ENCODE assay signal across 28 cellular contexts in genomic region chr14:61376314-61376713, GRCh38. TPM values are rescaled to one million over a fixed set of nuclear protein-coding genes. Genes with fewer than 3 reads are reported as not detected.
DNase-seq lines count a peak whose midpoint lies in the region; ATAC-seq and TF ChIP-seq lines count a peak whose summit lies in the region.
"Had no signal": no experiment of that assay in that cellular context is flagged by ENCODE, and none has a peak within 500 bp of the region (broad histone marks: within the 10 kb centered on the region; RNA-seq: fewer than 3 reads in every experiment).

No MANE protein-coding gene starts in this region.

- no peak for TF ChIP-seq EP300 in stomach (IDR thresholded peaks at IDR 0.05)

- H3K4me3 Mint-ChIP-seq in activated T-cell treated with anti-CD3 and anti-CD28 coated beads, Interleukin-2, amount 50 U/mL, for 4 hours: peak overlapping the region; percentile 22
- H3K4me3 Mint-ChIP-seq in IgD-negative memory B cell: no peak overlapping the region
- no peak overlapping the region for H3K4me3 Mint-ChIP-seq in activated naive CD8-positive, alpha-beta T cell treated with anti-CD3 and anti-CD28 coated beads for 36 hours
- H3K4me3 Mint-ChIP-seq in natural killer cell treated with Interleukin-12 subunit alpha and Interleukin-12 subunit beta and Interleukin-15 and Interleukin-18, amount 100 ng/mL, for 72 hours: peak overlapping the region; percentile 11
- H3K4me3 Mint-ChIP-seq: activated B cell treated with CpG ODN at 0.5 μM for 24 hours; dendritic cell treated with granulocyte-macrophage colony-stimulating factor and Interleukin-4, amounts not matched to agents 40 ng/mL and 50 ng/mL, for 4 days; H9 had no signal

- no peak for DNase-seq in activated T-cell treated with anti-CD3 and anti-CD28 coated beads, Interleukin-2, amount 50 U/mL, for 4 hours
- no peak for DNase-seq in activated T-cell treated with anti-CD3 and anti-CD28 coated beads, Interleukin-2, amount 50 U/mL, for 48 hours
- DNase-seq in activated naive CD8-positive, alpha-beta T cell treated with anti-CD3 and anti-CD28 coated beads for 36 hours: no peak
- DNase-seq in natural killer cell treated with Interleukin-12 subunit alpha and Interleukin-12 subunit beta and Interleukin-15 and Interleukin-18, amount 100 ng/mL, for 72 hours (ENCODE audit: low spot score): no peak
- DNase-seq in AG20443 (ENCODE audit: low spot score) (no peak), stomach (no peak)
- DNase-seq: activated B cell treated with CpG ODN at 0.5 μM for 24 hours; adrenal gland; Calu3; central memory CD4-positive, alpha-beta T cell; DND-41; foreskin fibroblast; H9; heart left ventricle; left ventricle myocardium inferior; mesendoderm; MM.1S; NCI-H1105 treated with DMSO at 0.1 percent for 48 hours; NCI-H1930; NCI-H524; OCI-M1; right cardiac atrium; T-helper 1 cell; thyroid gland had no signal

- no peak for ATAC-seq in activated T-cell treated with anti-CD3 and anti-CD28 coated beads, Interleukin-2, amount 50 U/mL, for 4 hours
- ATAC-seq in natural killer cell treated with Interleukin-12 subunit alpha and Interleukin-12 subunit beta and Interleukin-15 and Interleukin-18, amount 100 ng/mL, for 72 hours: no peak
- ATAC-seq: heart left ventricle, right cardiac atrium had no signal

- peaks cover 12 to 36% (median 27%) of the 10 kb centered on the region in 4 donors for H3K9me3 ChIP-seq in stomach
- H3K9me3 ChIP-seq: thyroid gland had no signal

- no peaks in the 10 kb centered on the region for H3K27me3 ChIP-seq in stomach
- H3K27me3 ChIP-seq: adrenal gland, BLaER1, heart left ventricle, thyroid gland had no signal

- H3K4me1 Mint-ChIP-seq in activated T-cell treated with anti-CD3 and anti-CD28 coated beads, Interleukin-2, amount 50 U/mL, for 4 hours (ENCODE audit: low read depth): peaks cover 82% of the 10 kb centered on the region
- H3K4me1 Mint-ChIP-seq in IgD-negative memory B cell: peaks cover 0 to 11% (median 0%) of the 10 kb centered on the region in 3 donors
- peaks cover 84% of the 10 kb centered on the region for H3K4me1 Mint-ChIP-seq in activated naive CD8-positive, alpha-beta T cell treated with anti-CD3 and anti-CD28 coated beads for 36 hours
- peaks cover 37 to 81% of the 10 kb centered on the region in 2 donors for H3K4me1 Mint-ChIP-seq in natural killer cell treated with Interleukin-12 subunit alpha and Interleukin-12 subunit beta and Interleukin-15 and Interleukin-18, amount 100 ng/mL, for 72 hours (ENCODE audit: low read depth in 2 of 2)

- no peaks in the 10 kb centered on the region for H3K4me1 ChIP-seq in stomach
- H3K4me1 ChIP-seq: adrenal gland, thyroid gland had no signal

- no peak overlapping the region for H3K27ac ChIP-seq in stomach
- H3K27ac ChIP-seq: adrenal gland, BLaER1, heart left ventricle, left ventricle myocardium inferior, thyroid gland had no signal

- H3K36me3 Mint-ChIP-seq in activated T-cell treated with anti-CD3 and anti-CD28 coated beads, Interleukin-2, amount 50 U/mL, for 4 hours (ENCODE audit: insufficient read depth): peaks cover 61% of the 10 kb centered on the region
- peaks cover 2% of the 10 kb centered on the region for H3K36me3 Mint-ChIP-seq in IgD-negative memory B cell
- H3K36me3 Mint-ChIP-seq in activated naive CD8-positive, alpha-beta T cell treated with anti-CD3 and anti-CD28 coated beads for 36 hours: peaks cover 89% of the 10 kb centered on the region
- peaks cover 42% of the 10 kb centered on the region for H3K36me3 Mint-ChIP-seq in natural killer cell treated with Interleukin-12 subunit alpha and Interleukin-12 subunit beta and Interleukin-15 and Interleukin-18, amount 100 ng/mL, for 72 hours

- no peak overlapping the region for H3K4me3 ChIP-seq in stomach
- H3K4me3 ChIP-seq: adrenal gland, BLaER1, heart left ventricle, left ventricle myocardium inferior, smooth muscle cell, thyroid gland had no signal

- TF ChIP-seq CTCF in stomach (IDR thresholded peaks at IDR 0.05): no peak

- peak overlapping the region in 2 of 3 donors; percentile 25 to 61 for H3K27ac Mint-ChIP-seq in IgD-negative memory B cell
- peak overlapping the region; percentile 25 for H3K27ac Mint-ChIP-seq in activated naive CD8-positive, alpha-beta T cell treated with anti-CD3 and anti-CD28 coated beads for 36 hours
- no peak overlapping the region for H3K27ac Mint-ChIP-seq in natural killer cell treated with Interleukin-12 subunit alpha and Interleukin-12 subunit beta and Interleukin-15 and Interleukin-18, amount 100 ng/mL, for 72 hours
- H3K27ac Mint-ChIP-seq: activated B cell treated with CpG ODN at 0.5 μM for 24 hours; dendritic cell treated with granulocyte-macrophage colony-stimulating factor and Interleukin-4, amounts not matched to agents 40 ng/mL and 50 ng/mL, for 4 days; H9 had no signal

- peaks cover 8% of the 10 kb centered on the region for H3K9me3 Mint-ChIP-seq in activated T-cell treated with anti-CD3 and anti-CD28 coated beads, Interleukin-2, amount 50 U/mL, for 4 hours
- peaks cover 8 to 28% (median 21%) of the 10 kb centered on the region in 3 donors for H3K9me3 Mint-ChIP-seq in IgD-negative memory B cell
- peaks cover 33% of the 10 kb centered on the region for H3K9me3 Mint-ChIP-seq in activated naive CD8-positive, alpha-beta T cell treated with anti-CD3 and anti-CD28 coated beads for 36 hours
- H3K9me3 Mint-ChIP-seq in natural killer cell treated with Interleukin-12 subunit alpha and Interleukin-12 subunit beta and Interleukin-15 and Interleukin-18, amount 100 ng/mL, for 72 hours: peaks cover 19% of the 10 kb centered on the region

- TF ChIP-seq POLR2A in stomach (IDR thresholded peaks at IDR 0.05): no peak

- peaks cover 0 to 7% (median 0%) of the 10 kb centered on the region in 4 donors for H3K36me3 ChIP-seq in stomach
- H3K36me3 ChIP-seq: adrenal gland, thyroid gland had no signal

- H3K27me3 Mint-ChIP-seq in activated T-cell treated with anti-CD3 and anti-CD28 coated beads, Interleukin-2, amount 50 U/mL, for 4 hours (ENCODE audit: low read depth): no peaks in the 10 kb centered on the region
- H3K27me3 Mint-ChIP-seq in IgD-negative memory B cell: peaks cover 3% of the 10 kb centered on the region
- H3K27me3 Mint-ChIP-seq in activated naive CD8-positive, alpha-beta T cell treated with anti-CD3 and anti-CD28 coated beads for 36 hours: no peaks in the 10 kb centered on the region
- H3K27me3 Mint-ChIP-seq in natural killer cell treated with Interleukin-12 subunit alpha and Interleukin-12 subunit beta and Interleukin-15 and Interleukin-18, amount 100 ng/mL, for 72 hours: no peaks in the 10 kb centered on the region
- H3K27me3 Mint-ChIP-seq: dendritic cell treated with granulocyte-macrophage colony-stimulating factor and Interleukin-4, amounts not matched to agents 40 ng/mL and 50 ng/mL, for 4 days had no signal

- intact Hi-C loops in stomach (cut with DNase I; ENCODE audit: low total_unique reads): no loop called here

- 82 to 96% (median 91%) methylated on average over 1 of the region's 1 CpG for WGBS in stomach, 5 donors

RNA-seq across cellular contexts. Expression of gene PRKCH, which starts 54.9 kb away (rescaled TPM):
- total RNA-seq in activated T-cell treated with anti-CD3 and anti-CD28 coated beads, Interleukin-2, amount 50 U/mL, for 4 hours: 100 to 1,000 TPM; 109 to 141 (median 134) TPM
- 9.6 TPM for polyA plus RNA-seq in IgD-negative memory B cell
- total RNA-seq in activated naive CD8-positive, alpha-beta T cell treated with anti-CD3 and anti-CD28 coated beads for 36 hours: 100 to 1,000 TPM; 176 to 177 TPM
- total RNA-seq in natural killer cell treated with Interleukin-12 subunit alpha and Interleukin-12 subunit beta and Interleukin-15 and Interleukin-18, amount 100 ng/mL, for 72 hours: 100 to 1,000 TPM; 182 to 216 TPM
- 10 to 100 TPM in 4 of 5 donors, 1 to 10 TPM in 1; 6.1 to 84.0 (median 46.3) TPM for total RNA-seq in stomach
- polyA plus RNA-seq in stomach: 1 to 10 TPM; 5.5 to 7.5 (median 6.1) TPM

Comparison
In these comparisons a context has a peak if more than half of its experiments do, and no peak if none do; other contexts are left out.
1. H3K4me3 Mint-ChIP-seq: peak in activated T-cell treated with anti-CD3 and anti-CD28 coated beads, Interleukin-2, amount 50 U/mL, for 4 hours (single experiment) and natural killer cell treated with Interleukin-12 subunit alpha and Interleukin-12 subunit beta and Interleukin-15 and Interleukin-18, amount 100 ng/mL, for 72 hours (single experiment); none in IgD-negative memory B cell (0 of 4) and activated naive CD8-positive, alpha-beta T cell treated with anti-CD3 and anti-CD28 coated beads for 36 hours (single experiment).
2. H3K27ac Mint-ChIP-seq: peak in IgD-negative memory B cell (2 of 3) and activated naive CD8-positive, alpha-beta T cell treated with anti-CD3 and anti-CD28 coated beads for 36 hours (single experiment); none in natural killer cell treated with Interleukin-12 subunit alpha and Interleukin-12 subunit beta and Interleukin-15 and Interleukin-18, amount 100 ng/mL, for 72 hours (0 of 2).